Comparison of ENCODE assay signal across 8 cellular contexts in genomic region chr10:30581779-30582380, GRCh38. TPM values are rescaled to one million over a fixed set of nuclear protein-coding genes. Genes with fewer than 3 reads are reported as not detected.
DNase-seq lines count a peak whose midpoint lies in the region; ATAC-seq and TF ChIP-seq lines count a peak whose summit lies in the region.

No MANE protein-coding gene starts in this region.

- H3K36me3 ChIP-seq in heart left ventricle (no peaks in the 10 kb centered on the region), thyroid gland (no peaks in the 10 kb centered on the region)

- ATAC-seq in heart left ventricle (peak in 1 of 4 donors; percentile 27), Right ventricle myocardium superior (ENCODE audit: poor library complexity) (no peak), GM18520 (IDR thresholded peaks at IDR 0.05; ENCODE audit: unreplicated experiment) (no peak), GM21423 (IDR thresholded peaks at IDR 0.05; ENCODE audit: unreplicated experiment) (no peak)
- no peak for ATAC-seq in activated CD8-positive, alpha-beta T cell treated with anti-CD3 and anti-CD28 coated beads, Interleukin-2, amount 10 ng/mL, durations not matched to agents 7 days and 5 days

- H3K36me3 Mint-ChIP-seq in activated CD8-positive, alpha-beta T cell treated with anti-CD3 and anti-CD28 coated beads, Interleukin-2, amount 10 ng/mL, durations not matched to agents 7 days and 5 days (ENCODE audit: low read depth) = no peaks in the 10 kb centered on the region

- intact Hi-C loops in heart left ventricle (cut with DNase I) (loop anchor here in 9 of 10 donors (5.0 to 10.0 kb wide), 7 partner anchors 35 to 587 kb away; no protein-coding TSS in a partner anchor), Right ventricle myocardium superior (cut with DNase I) (loop anchor here (5.0 kb wide), 1 partner anchor 45 kb away; no protein-coding TSS in a partner anchor), thyroid gland (cut with DNase I) (no loop called here)

- peaks cover 5% of the 10 kb centered on the region for H3K27me3 Mint-ChIP-seq in activated CD8-positive, alpha-beta T cell treated with anti-CD3 and anti-CD28 coated beads, Interleukin-2, amount 10 ng/mL, durations not matched to agents 7 days and 5 days (ENCODE audit: low read depth)

- no peaks in the 10 kb centered on the region for H3K9me3 ChIP-seq in heart left ventricle
- H3K9me3 ChIP-seq in thyroid gland = no peaks in the 10 kb centered on the region

- POLR2A ChIA-PET in activated CD8-positive, alpha-beta T cell treated with anti-CD3 and anti-CD28 coated beads, Interleukin-2, amount 10 ng/mL, durations not matched to agents 7 days and 5 days (lab: Charles Lee) = no interaction called here

- no peak overlapping the region for H3K27ac Mint-ChIP-seq in activated CD8-positive, alpha-beta T cell treated with anti-CD3 and anti-CD28 coated beads, Interleukin-2, amount 10 ng/mL, durations not matched to agents 7 days and 5 days

- peak; percentile 59 to 91 (median 77) for TF ChIP-seq CTCF in heart left ventricle (IDR thresholded peaks at IDR 0.05)
- peak in 5 of 6 experiments; percentile 53 to 83 (median 58) for TF ChIP-seq CTCF in thyroid gland (IDR thresholded peaks at IDR 0.05)

- no peak for TF ChIP-seq POLR2A in heart left ventricle (IDR thresholded peaks at IDR 0.05)
- TF ChIP-seq POLR2A in thyroid gland (IDR thresholded peaks at IDR 0.05) = no peak

- DNase-seq in heart left ventricle (peak in 1 of 5 donors; percentile 16), Right ventricle myocardium superior (no peak), KBM-7 (peak; percentile 76), iris pigment epithelial cell (ENCODE audit: low read depth) (peak; percentile 54), thyroid gland (peak; percentile 20 to 31)
- DNase-seq in activated CD8-positive, alpha-beta T cell treated with anti-CD3 and anti-CD28 coated beads, Interleukin-2, amount 10 ng/mL, durations not matched to agents 7 days and 5 days = peak; percentile 47

- H3K4me3 Mint-ChIP-seq in activated CD8-positive, alpha-beta T cell treated with anti-CD3 and anti-CD28 coated beads, Interleukin-2, amount 10 ng/mL, durations not matched to agents 7 days and 5 days = no peak overlapping the region

- 34 to 43% (median 37%) methylated on average over 3 of the region's 3 CpGs for WGBS in heart left ventricle, 4 donors
- WGBS in thyroid gland, 2 donors = 44% methylated on average over 3 of the region's 3 CpGs

- H3K27me3 ChIP-seq in heart left ventricle (no peaks in the 10 kb centered on the region), thyroid gland (no peaks in the 10 kb centered on the region)

- H3K27ac ChIP-seq in heart left ventricle = peak overlapping the region in 4 of 12 donors; percentile 32 to 86 (median 82)
- H3K27ac ChIP-seq in thyroid gland = peak overlapping the region in 1 of 3 donors; percentile 88

- no peaks in the 10 kb centered on the region for H3K9me3 Mint-ChIP-seq in activated CD8-positive, alpha-beta T cell treated with anti-CD3 and anti-CD28 coated beads, Interleukin-2, amount 10 ng/mL, durations not matched to agents 7 days and 5 days (ENCODE audit: insufficient read depth)

- peaks cover 0 to 38% (median 9%) of the 10 kb centered on the region in 12 donors for H3K4me1 ChIP-seq in heart left ventricle
- peaks cover 0 to 16% of the 10 kb centered on the region in 2 donors for H3K4me1 ChIP-seq in thyroid gland

- H3K4me1 Mint-ChIP-seq in activated CD8-positive, alpha-beta T cell treated with anti-CD3 and anti-CD28 coated beads, Interleukin-2, amount 10 ng/mL, durations not matched to agents 7 days and 5 days (ENCODE audit: low read depth) = peaks cover 7% of the 10 kb centered on the region

- CTCF ChIA-PET in activated CD8-positive, alpha-beta T cell treated with anti-CD3 and anti-CD28 coated beads, Interleukin-2, amount 10 ng/mL, durations not matched to agents 7 days and 5 days (lab: Charles Lee) = interaction anchor here (0.7 to 4.1 kb wide), 50 partner anchors 8 to 1545 kb away, joined by 3 to 62 read pairs (median 4); partner anchors contain the start of gene LYZL2

- no peak overlapping the region for H3K4me3 ChIP-seq in heart left ventricle
- H3K4me3 ChIP-seq in thyroid gland (replicated peaks in 1 of 3) = no peak overlapping the region

- in situ Hi-C loops in KBM-7 (cut with MboI; ENCODE audit: low pct_unique_long_range_greater_than_20kb, low sequenced_read_pairs) = loop anchor here (25.0 kb wide), 1 partner anchor 195 kb away; no protein-coding TSS in a partner anchor

RNA-seq across cellular contexts. Expression of gene LYZL2, which starts 47.7 kb away (rescaled TPM):
- total RNA-seq in heart left ventricle (not detected), Right ventricle myocardium superior (not detected), thyroid gland (not detected)
- not detected for polyA plus RNA-seq in heart left ventricle
- not detected for total RNA-seq in activated CD8-positive, alpha-beta T cell treated with anti-CD3 and anti-CD28 coated beads, Interleukin-2, amount 10 ng/mL, durations not matched to agents 7 days and 5 days
